In the genomic region with DNA sequence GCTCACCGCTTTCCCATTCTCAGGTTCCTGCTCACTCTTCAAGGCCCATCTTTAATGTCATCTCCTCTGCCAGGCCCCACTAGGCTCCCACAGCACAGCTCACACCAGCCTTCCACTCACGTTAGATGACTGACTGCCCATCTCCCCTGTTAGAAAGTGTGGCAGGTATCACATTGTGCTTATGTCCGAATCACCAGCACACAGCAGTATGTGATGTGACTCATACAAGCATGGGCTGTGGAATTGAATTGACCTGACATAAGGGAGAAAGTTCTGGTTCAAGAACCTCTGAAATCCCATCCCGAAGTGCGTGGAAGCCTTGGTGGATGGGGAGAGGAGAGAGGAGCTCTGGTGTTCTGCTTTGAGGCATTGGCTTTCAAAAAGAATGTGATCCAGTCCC, we compare ENCODE assay signal across 25 cellular contexts. TPM values are rescaled to one million over a fixed set of nuclear protein-coding genes. Genes with fewer than 3 reads are reported as not detected.
"Had no signal": no experiment of that assay in that cellular context is flagged by ENCODE, and none has a peak within 500 bp of the region (broad histone marks: within the 10 kb centered on the region; RNA-seq: fewer than 3 reads in every experiment).

No MANE protein-coding gene starts in this region.

- H3K27ac Mint-ChIP-seq: dendritic cell treated with granulocyte-macrophage colony-stimulating factor and Interleukin-4, amounts not matched to agents 40 ng/mL and 50 ng/mL, for 4 days; effector memory CD8-positive, alpha-beta T cell; naive B cell; nephron had no signal

- H3K27ac ChIP-seq: heart right ventricle, neutrophil, psoas muscle, spleen, stomach, thoracic aorta, transverse colon had no signal

- H3K36me3 Mint-ChIP-seq: naive B cell; stimulated activated naive B cell treated with anti-CD40 and anti-IgM and Interleukin-4, amounts not matched to agents 10 μg/mL and 1 μg/mL and 100 μg/mL, for 72 hours had no signal

- H3K9me3 Mint-ChIP-seq: dendritic cell treated with granulocyte-macrophage colony-stimulating factor and Interleukin-4, amounts not matched to agents 40 ng/mL and 50 ng/mL, for 4 days; effector memory CD8-positive, alpha-beta T cell; naive B cell; nephron; stimulated activated naive B cell treated with anti-CD40 and anti-IgM and Interleukin-4, amounts not matched to agents 10 μg/mL and 1 μg/mL and 100 μg/mL, for 72 hours had no signal

- DNase-seq: cerebellar nuclear complex; effector memory CD8-positive, alpha-beta T cell; heart right ventricle; hypothalamus; left colon; left ventricle myocardium superior; naive B cell; psoas muscle; spleen; stimulated activated CD4-positive, alpha-beta T cell treated with anti-CD3 and anti-CD28 coated beads, Interleukin-15, amount 100 ng/mL, for 24 hours; stimulated activated CD4-positive, alpha-beta T cell treated with anti-CD3 and anti-CD28 coated beads, Interleukin-1b, Interleukin-23, amount 100 ng/mL, for 48 hours; stimulated activated CD4-positive, alpha-beta T cell treated with anti-CD3 and anti-CD28 coated beads, Interleukin-4, amount 100 ng/mL, for 24 hours; stimulated activated naive B cell treated with anti-CD40 and anti-IgM and Interleukin-4, amounts not matched to agents 10 μg/mL and 1 μg/mL and 100 μg/mL, for 72 hours; stomach; substantia nigra; transverse colon had no signal

- H3K4me3 ChIP-seq: heart right ventricle, lung, psoas muscle, spleen, stomach, thoracic aorta, transverse colon had no signal

- H3K36me3 ChIP-seq: heart right ventricle, neutrophil, spleen, stomach, thoracic aorta, transverse colon had no signal

- H3K4me1 ChIP-seq: heart right ventricle, psoas muscle, spleen, transverse colon had no signal

- H3K9me3 ChIP-seq: heart right ventricle, neutrophil, psoas muscle, spleen, stomach, thoracic aorta, transverse colon had no signal

- H3K27me3 ChIP-seq: heart right ventricle, stomach, transverse colon had no signal

- H3K4me1 Mint-ChIP-seq: naive B cell; nephron; stimulated activated naive B cell treated with anti-CD40 and anti-IgM and Interleukin-4, amounts not matched to agents 10 μg/mL and 1 μg/mL and 100 μg/mL, for 72 hours had no signal

- H3K4me3 Mint-ChIP-seq: dendritic cell treated with granulocyte-macrophage colony-stimulating factor and Interleukin-4, amounts not matched to agents 40 ng/mL and 50 ng/mL, for 4 days; effector memory CD8-positive, alpha-beta T cell; naive B cell; nephron; stimulated activated naive B cell treated with anti-CD40 and anti-IgM and Interleukin-4, amounts not matched to agents 10 μg/mL and 1 μg/mL and 100 μg/mL, for 72 hours had no signal

- ATAC-seq: effector memory CD8-positive, alpha-beta T cell; heart right ventricle; left colon; left ventricle myocardium superior; psoas muscle; sciatic nerve; stimulated activated naive B cell treated with anti-CD40 and anti-IgM and Interleukin-4, amounts not matched to agents 10 μg/mL and 1 μg/mL and 100 μg/mL, for 72 hours had no signal

RNA-seq across cellular contexts. Expression of gene VSTM5, which starts 6.5 kb away (rescaled TPM):
- total RNA-seq: endothelial cell of umbilical vein, glomerular endothelial cell, left ventricle myocardium superior, skeletal muscle tissue, spleen, thoracic aorta had no signal
